ENCODE assay signal across 25 cellular contexts in the genomic region with DNA sequence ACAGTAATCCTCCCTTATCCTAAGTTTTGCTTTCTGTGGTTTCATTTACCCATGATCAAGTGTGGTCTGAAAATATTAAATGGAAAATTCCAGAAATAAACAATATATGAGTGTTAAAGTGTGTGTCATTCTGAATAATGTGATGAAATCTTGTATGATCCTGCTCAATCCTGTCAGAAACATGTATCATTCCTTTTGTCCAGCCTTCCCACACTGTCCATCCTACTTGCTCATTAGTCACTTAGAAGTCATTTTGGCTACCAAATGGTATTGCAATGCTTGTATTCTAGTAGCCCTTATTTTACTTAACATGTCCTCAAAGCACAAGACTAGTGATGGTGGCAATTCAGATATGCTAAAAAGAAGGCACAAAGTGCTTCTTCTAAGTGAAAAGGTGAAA.
DNase-seq lines count a peak whose midpoint lies in the region; ATAC-seq and TF ChIP-seq lines count a peak whose summit lies in the region.
"Had no signal": no experiment of that assay in that cellular context is flagged by ENCODE, and none has a peak within 500 bp of the region (broad histone marks: within the 10 kb centered on the region; RNA-seq: fewer than 3 reads in every experiment).

No MANE protein-coding gene starts in this region.

- in situ Hi-C loops in GM13977 (cut with MboI; ENCODE audit: low pct_unique_long_range_greater_than_20kb, low sequenced_read_pairs, unreplicated experiment), result no loop called here

- ATAC-seq in omental fat pad (ENCODE audit: low FRiP score) (no peak), HG03442 (IDR thresholded peaks at IDR 0.05; ENCODE audit: unreplicated experiment) (no peak)
- ATAC-seq: A549, gastroesophageal sphincter, HCT116, K562, natural killer cell, SK-N-SH treated with all-trans-retinoic acid at 6 μM for 48 hours, T-helper 17 cell had no signal

- peak; percentile 28 for DNase-seq in AG20443 (ENCODE audit: low spot score)
- DNase-seq in LHCN-M2 (ENCODE audit: low read depth), result peak; percentile 2
- peak; percentile 2 to 12 for DNase-seq in cardiac fibroblast (ENCODE audit: low read depth in 2 of 2)
- DNase-seq in iris pigment epithelial cell (ENCODE audit: low read depth), result peak; percentile 9
- DNase-seq in GM13977 (ENCODE audit: low spot score), result no peak
- no peak for DNase-seq in omental fat pad (ENCODE audit: low spot score)
- DNase-seq in NCI-H1436 treated with DMSO at 0.1 percent for 48 hours (lab: John Stamatoyannopoulos, UW), result no peak
- DNase-seq: activated gamma-delta T cell; activated T-cell treated with anti-CD3 and anti-CD28 coated beads, Interleukin-2, amount 50 U/mL, for 1 hour; GF-D8; islet precursor cell; natural killer cell; NCI-H1436; occipital lobe; stimulated activated CD8-positive, alpha-beta memory T cell treated with anti-CD3 and anti-CD28 coated beads, Interleukin-4, amount 100 ng/mL, for 48 hours; stomach; T-helper 17 cell; tibial artery had no signal

- H3K4me3 ChIP-seq in cardiac fibroblast (replicated peaks in 1 of 2; ENCODE audit: low read depth in 2 of 2, low read length in 2 of 2), result no peak overlapping the region
- H3K4me3 ChIP-seq: A549, gastroesophageal sphincter, K562, skin epidermis, stomach, tibial artery had no signal

- TF ChIP-seq CTCF in cardiac fibroblast (IDR thresholded peaks at IDR 0.05; ENCODE audit: low read depth, low read length) (no peak), GM13977 (IDR thresholded peaks at IDR 0.05; ENCODE audit: extremely low read depth, insufficient read depth, missing control alignments) (no peak), omental fat pad (IDR thresholded peaks at IDR 0.05) (no peak)

Comparison
In these comparisons a context has a peak if more than half of its experiments do, and no peak if none do; other contexts are left out.
1. DNase-seq: peak in AG20443 (single experiment), LHCN-M2 (single experiment), cardiac fibroblast (2 of 2) and iris pigment epithelial cell (single experiment); none in GM13977 (single experiment), omental fat pad (single experiment) and NCI-H1436 treated with DMSO at 0.1 percent for 48 hours (single experiment).